Comparison of ENCODE assay signal across 14 cellular contexts in the genomic region with DNA sequence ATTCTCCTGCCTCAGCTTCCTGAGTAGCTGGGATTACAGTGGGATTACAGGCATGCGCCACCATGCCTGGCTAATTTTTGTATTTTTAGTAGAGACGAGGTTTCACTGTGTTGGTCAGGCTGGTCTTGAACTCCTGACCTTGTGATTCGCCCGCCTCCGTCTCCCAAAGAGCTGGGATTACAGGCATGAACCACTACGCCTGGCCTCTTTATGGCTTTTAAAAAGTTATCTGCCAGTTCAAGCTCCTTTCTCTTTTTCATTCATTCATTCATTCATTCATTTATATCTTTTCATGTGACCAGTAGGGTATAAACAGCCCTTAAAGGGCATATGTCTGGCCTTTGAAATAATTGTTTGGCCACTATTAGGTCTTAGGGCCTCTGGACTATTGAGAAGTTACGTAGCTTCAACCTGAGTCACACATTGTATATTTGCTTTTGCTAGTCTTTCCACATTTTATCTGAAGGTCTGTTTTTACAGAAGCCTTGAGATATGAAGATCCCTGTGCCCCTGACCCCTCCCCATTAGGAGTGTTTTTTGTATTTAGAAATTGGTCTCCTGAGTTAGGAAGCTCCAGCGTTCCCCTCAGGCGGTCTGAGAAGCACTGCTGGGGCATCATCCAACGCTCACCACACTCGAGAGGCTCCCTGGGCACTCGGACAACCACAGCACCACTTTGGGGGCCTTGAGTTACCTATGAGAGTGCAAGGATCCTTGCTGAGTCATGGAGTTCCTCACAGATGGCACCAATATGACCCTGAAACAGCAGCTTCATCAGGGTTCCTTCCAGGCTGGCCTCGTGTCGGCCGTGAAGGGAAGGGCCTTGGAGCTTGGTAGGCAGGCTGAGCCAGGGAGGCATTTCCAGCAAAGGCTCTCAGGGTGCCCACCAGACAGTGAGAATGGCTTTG.
"Had no signal": no experiment of that assay in that cellular context is flagged by ENCODE, and none has a peak within 500 bp of the region (broad histone marks: within the 10 kb centered on the region; RNA-seq: fewer than 3 reads in every experiment).

No MANE protein-coding gene starts in this region.

- H3K9me3 ChIP-seq: esophagus muscularis mucosa, tibial artery had no signal

- H3K27me3 ChIP-seq: esophagus muscularis mucosa, foreskin keratinocyte, tibial artery had no signal

- H3K4me1 Mint-ChIP-seq: stimulated activated naive CD8-positive, alpha-beta T cell treated with anti-CD3 and anti-CD28 coated beads, Interleukin-15, amount 100 ng/mL, for 72 hours had no signal

- H3K27me3 Mint-ChIP-seq: activated CD4-positive, alpha-beta memory T cell treated with anti-CD3 and anti-CD28 coated beads for 36 hours; activated naive CD8-positive, alpha-beta T cell; stimulated activated naive CD8-positive, alpha-beta T cell treated with anti-CD3 and anti-CD28 coated beads, Interleukin-15, amount 100 ng/mL, for 72 hours had no signal

- H3K27ac Mint-ChIP-seq: activated CD4-positive, alpha-beta memory T cell treated with anti-CD3 and anti-CD28 coated beads for 36 hours; activated naive CD8-positive, alpha-beta T cell; stimulated activated naive CD8-positive, alpha-beta T cell treated with anti-CD3 and anti-CD28 coated beads, Interleukin-15, amount 100 ng/mL, for 72 hours had no signal

- H3K4me1 ChIP-seq: esophagus muscularis mucosa, foreskin keratinocyte, tibial artery had no signal

- H3K4me3 Mint-ChIP-seq: activated CD4-positive, alpha-beta memory T cell treated with anti-CD3 and anti-CD28 coated beads for 36 hours; activated naive CD8-positive, alpha-beta T cell; activated T-cell treated with anti-CD3 and anti-CD28 coated beads, Interleukin-2, amount 50 U/mL, for 4 hours; stimulated activated naive CD8-positive, alpha-beta T cell treated with anti-CD3 and anti-CD28 coated beads, Interleukin-15, amount 100 ng/mL, for 72 hours had no signal

- DNase-seq: activated CD4-positive, alpha-beta memory T cell treated with anti-CD3 and anti-CD28 coated beads for 36 hours; activated CD4-positive, CD25-positive, alpha-beta regulatory T cell treated with anti-CD3 and anti-CD28 coated beads, Interleukin-2, amount 50 U/mL, for 72 hours; activated gamma-delta T cell; activated T-cell treated with anti-CD3 and anti-CD28 coated beads, Interleukin-2, amount 50 U/mL, for 4 hours; aorta; foreskin keratinocyte; kidney; left ventricle myocardium superior; stimulated activated CD4-positive, alpha-beta T cell treated with anti-CD3 and anti-CD28 coated beads, Interleukin-15, amount 100 ng/mL, for 24 hours; stimulated activated CD4-positive, alpha-beta T cell treated with anti-CD3 and anti-CD28 coated beads, Interleukin-4, amount 100 ng/mL, for 24 hours; stimulated activated naive CD8-positive, alpha-beta T cell treated with anti-CD3 and anti-CD28 coated beads, Interleukin-15, amount 100 ng/mL, for 72 hours; tibial artery had no signal

- H3K9me3 Mint-ChIP-seq: activated CD4-positive, alpha-beta memory T cell treated with anti-CD3 and anti-CD28 coated beads for 36 hours; activated T-cell treated with anti-CD3 and anti-CD28 coated beads, Interleukin-2, amount 50 U/mL, for 4 hours; stimulated activated naive CD8-positive, alpha-beta T cell treated with anti-CD3 and anti-CD28 coated beads, Interleukin-15, amount 100 ng/mL, for 72 hours had no signal

- H3K4me3 ChIP-seq: esophagus muscularis mucosa, tibial artery had no signal

- H3K27ac ChIP-seq: esophagus muscularis mucosa, foreskin keratinocyte, tibial artery had no signal
